In the genomic region with DNA sequence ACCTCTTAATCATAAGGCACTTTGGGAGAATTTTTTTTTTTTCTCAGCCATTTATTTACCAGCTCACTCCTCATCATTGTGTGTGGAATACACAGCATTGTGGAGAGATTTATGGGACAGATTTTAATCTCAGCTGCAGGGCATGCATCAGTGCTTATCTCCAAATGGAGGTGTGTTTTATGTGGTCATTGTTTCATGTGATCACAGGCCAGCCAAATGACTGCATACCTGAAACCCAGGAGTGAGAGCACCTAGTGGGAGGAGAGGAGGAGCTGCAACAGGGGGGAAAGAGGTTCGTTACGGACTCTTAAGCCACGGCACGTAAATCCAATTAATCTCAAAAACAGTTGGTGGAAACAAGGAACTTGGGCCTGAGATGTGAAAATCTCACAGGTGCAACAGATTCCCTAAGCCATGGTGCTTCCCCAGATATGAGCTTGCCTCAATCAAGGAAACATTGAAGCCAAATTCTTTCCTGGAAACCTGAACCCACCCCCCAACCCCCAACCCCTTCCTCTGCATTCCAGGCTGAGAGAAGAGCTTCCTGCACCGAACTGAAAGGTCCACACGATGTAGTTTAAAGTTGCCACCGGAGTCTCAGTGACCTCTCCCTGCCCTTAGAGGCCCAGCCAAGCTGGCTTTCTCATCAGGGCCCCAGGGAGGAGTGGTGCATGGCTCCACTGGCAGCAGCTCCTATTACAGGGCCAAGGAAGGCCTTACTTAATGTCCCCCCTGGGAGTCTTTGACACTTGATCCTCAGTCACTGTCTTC, we compare ENCODE assay signal across 17 cellular contexts.
DNase-seq lines count a peak whose midpoint lies in the region; ATAC-seq and TF ChIP-seq lines count a peak whose summit lies in the region.
"Had no signal": no experiment of that assay in that cellular context is flagged by ENCODE, and none has a peak within 500 bp of the region (broad histone marks: within the 10 kb centered on the region; RNA-seq: fewer than 3 reads in every experiment).

No MANE protein-coding gene starts in this region.

- H3K36me3 Mint-ChIP-seq in WTC11, result no peaks in the 10 kb centered on the region

- TF ChIP-seq CTCF in WTC11 (IDR thresholded peaks at IDR 0.05), result no peak
- no peak for TF ChIP-seq CTCF in mucosa of descending colon (IDR thresholded peaks at IDR 0.05)

- no peaks in the 10 kb centered on the region for H3K36me3 ChIP-seq in mucosa of descending colon (ENCODE audit: low read depth)
- H3K36me3 ChIP-seq: tibial artery had no signal

- DNase-seq in left cardiac atrium (no peak), Right ventricle myocardium inferior (ENCODE audit: missing footprints) (no peak), WTC11 (ENCODE audit: low spot score) (peak; percentile 34), kidney glomerular epithelial cell (lab: John Stamatoyannopoulos, UW) (peak; percentile 64), nucleus accumbens (lab: John Stamatoyannopoulos, UW) (no peak), mucosa of descending colon (no peak)
- DNase-seq: activated CD4-positive, alpha-beta T cell treated with anti-CD3 and anti-CD28 coated beads for 4 hours; activated naive CD8-positive, alpha-beta T cell treated with anti-CD3 and anti-CD28 coated beads, Interleukin-2, amount 50 U/mL, for 24 hours; activated T-cell treated with anti-CD3 and anti-CD28 coated beads, Interleukin-2, amount 50 U/mL, for 24 hours; hypothalamus; KBM-7; OCI-M1; posterior cingulate gyrus; tibial artery had no signal

- CTCF ChIA-PET in WTC11 (lab: Charles Lee), result interaction anchor here (0.6 to 1.4 kb wide), 8 partner anchors 24 to 152 kb away, joined by 3 to 13 read pairs (median 4); no protein-coding TSS in a partner anchor

- POLR2A ChIA-PET in WTC11 (lab: Charles Lee), result interaction anchor here (0.5 to 1.1 kb wide), 2 partner anchors 10 to 1799 kb away, joined by 4 to 6 read pairs; no protein-coding TSS in a partner anchor

- peaks cover 65% of the 10 kb centered on the region for H3K27me3 Mint-ChIP-seq in WTC11 (ENCODE audit: low read depth)
- H3K27me3 Mint-ChIP-seq: activated T-cell treated with anti-CD3 and anti-CD28 coated beads, Interleukin-2, amount 50 U/mL, for 24 hours had no signal

- H3K4me1 ChIP-seq in mucosa of descending colon (ENCODE audit: low read depth), result no peaks in the 10 kb centered on the region

- intact Hi-C loops in left cardiac atrium (cut with DNase I) (no loop called here), Right ventricle myocardium inferior (cut with DNase I) (no loop called here), mucosa of descending colon (cut with DNase I, micrococcal nuclease) (no loop called here)

- no peaks in the 10 kb centered on the region for H3K9me3 ChIP-seq in mucosa of descending colon
- H3K9me3 ChIP-seq: tibial artery had no signal

- H3K27ac Mint-ChIP-seq in WTC11, result no peak overlapping the region; the same call in 1 of the 2 replicates
- H3K27ac Mint-ChIP-seq: activated naive CD8-positive, alpha-beta T cell treated with anti-CD3 and anti-CD28 coated beads, Interleukin-2, amount 50 U/mL, for 24 hours; activated T-cell treated with anti-CD3 and anti-CD28 coated beads, Interleukin-2, amount 50 U/mL, for 24 hours had no signal

- peaks cover 9% of the 10 kb centered on the region; the same call in 1 of the 2 replicates for H3K9me3 Mint-ChIP-seq in WTC11
- H3K9me3 Mint-ChIP-seq: activated naive CD8-positive, alpha-beta T cell treated with anti-CD3 and anti-CD28 coated beads, Interleukin-2, amount 50 U/mL, for 24 hours; activated T-cell treated with anti-CD3 and anti-CD28 coated beads, Interleukin-2, amount 50 U/mL, for 24 hours had no signal

- H3K4me3 Mint-ChIP-seq in WTC11, result no peak overlapping the region; the same call in 1 of the 2 replicates
- H3K4me3 Mint-ChIP-seq: activated naive CD8-positive, alpha-beta T cell treated with anti-CD3 and anti-CD28 coated beads, Interleukin-2, amount 50 U/mL, for 24 hours; activated T-cell treated with anti-CD3 and anti-CD28 coated beads, Interleukin-2, amount 50 U/mL, for 24 hours had no signal

- H3K4me1 Mint-ChIP-seq in WTC11, result peaks cover 36% of the 10 kb centered on the region
- H3K4me1 Mint-ChIP-seq: activated naive CD8-positive, alpha-beta T cell treated with anti-CD3 and anti-CD28 coated beads, Interleukin-2, amount 50 U/mL, for 24 hours had no signal

- ATAC-seq in left cardiac atrium (peak; percentile 16 to 81), Right ventricle myocardium inferior (no peak), WTC11 (peak; percentile 86), HG02798 (IDR thresholded peaks at IDR 0.05; ENCODE audit: poor library complexity, unreplicated experiment) (no peak), GM21367 (IDR thresholded peaks at IDR 0.05; ENCODE audit: unreplicated experiment) (no peak), mucosa of descending colon (no peak)
- ATAC-seq: activated naive CD8-positive, alpha-beta T cell treated with anti-CD3 and anti-CD28 coated beads, Interleukin-2, amount 50 U/mL, for 24 hours; esophagus mucosa had no signal

- no peak overlapping the region for H3K4me3 ChIP-seq in mucosa of descending colon
- H3K4me3 ChIP-seq: tibial artery had no signal

TF ChIP-seq in WTC11, 78 proteins besides CTCF, POLR2A, EP300 and RAD21:
- TF ChIP-seq RORB (CRISPR knock-in tag; IDR thresholded peaks at IDR 0.05), result no peak
- no peak for TF ChIP-seq ZNF121 (CRISPR knock-in tag; IDR thresholded peaks at IDR 0.05)

Comparison
In these comparisons a context has a peak if more than half of its experiments do, and no peak if none do; other contexts are left out.
1. ATAC-seq: peak in left cardiac atrium (2 of 2) and WTC11 (single experiment); none in Right ventricle myocardium inferior (single experiment), HG02798 (single experiment), GM21367 (single experiment) and mucosa of descending colon (single experiment).
2. DNase-seq: peak in WTC11 (single experiment) and kidney glomerular epithelial cell (single experiment); none in left cardiac atrium (single experiment), Right ventricle myocardium inferior (single experiment), nucleus accumbens (0 of 56) and mucosa of descending colon (0 of 3).